26 cellular contexts compared by ENCODE assay signal in genomic region chr2:109103286-109103685, GRCh38.
"Had no signal": no experiment of that assay in that cellular context is flagged by ENCODE, and none has a peak within 500 bp of the region (broad histone marks: within the 10 kb centered on the region; RNA-seq: fewer than 3 reads in every experiment).

No MANE protein-coding gene starts in this region.

- ATAC-seq: activated CD4-positive, CD25-positive, alpha-beta regulatory T cell treated with anti-CD3 and anti-CD28 coated beads, Interleukin-2, amount 50 U/mL, for 24 hours; body of pancreas; PC-3 had no signal

- H3K27me3 Mint-ChIP-seq: activated CD4-positive, alpha-beta T cell treated with anti-CD3 and anti-CD28 coated beads for 36 hours had no signal

- H3K27ac Mint-ChIP-seq: activated CD4-positive, alpha-beta memory T cell treated with anti-CD3 and anti-CD28 coated beads for 36 hours; activated CD4-positive, alpha-beta T cell treated with anti-CD3 and anti-CD28 coated beads for 36 hours; T-helper 1 cell treated with Interleukin-12 subunit alpha and Interleukin-12 subunit beta and Interleukin-4 antibody, amounts not matched to agents 30 μg/mL and 1 μg/mL, for 36 hours; T-helper 2 cell treated with Interferon-gamma antibody and Interleukin-4, amounts not matched to agents 5 μg/mL and 100 μg/mL, for 36 hours; WTC11 had no signal

- H3K36me3 Mint-ChIP-seq: activated CD4-positive, alpha-beta memory T cell treated with anti-CD3 and anti-CD28 coated beads for 36 hours had no signal

- H3K4me3 Mint-ChIP-seq: activated CD4-positive, alpha-beta memory T cell treated with anti-CD3 and anti-CD28 coated beads for 36 hours; activated CD4-positive, alpha-beta T cell treated with anti-CD3 and anti-CD28 coated beads for 36 hours; T-helper 1 cell treated with Interleukin-12 subunit alpha and Interleukin-12 subunit beta and Interleukin-4 antibody, amounts not matched to agents 30 μg/mL and 1 μg/mL, for 36 hours; T-helper 2 cell treated with Interferon-gamma antibody and Interleukin-4, amounts not matched to agents 5 μg/mL and 100 μg/mL, for 36 hours; WTC11 had no signal

- DNase-seq: activated CD4-positive, alpha-beta T cell treated with anti-CD3 and anti-CD28 coated beads, Interleukin-2, amount 50 U/mL, for 1 hour; activated CD8-positive, alpha-beta memory T cell treated with anti-CD3 and anti-CD28 coated beads, Interleukin-2, amount 50 U/mL, for 4 hours; activated effector memory CD4-positive, alpha-beta T cell treated with Interleukin-2 at 50 U/mL for 16 hours; activated naive CD4-positive, alpha-beta T cell; activated naive CD4-positive, alpha-beta T cell treated with anti-CD3 and anti-CD28 coated beads, Interleukin-2, amount 50 U/mL, for 16 hours; activated T-cell treated with anti-CD3 and anti-CD28 coated beads for 4 hours; body of pancreas; NCI-H1092 treated with DMSO at 0.1 percent for 48 hours; NCI-H146; NCI-H187; NCI-H2029 treated with DMSO at 0.1 percent for 48 hours; NCI-H2107; NCI-H2171; NCI-H510A; NCI-H526; NCI-H748 treated with DMSO at 0.1 percent for 48 hours; NK-92 treated with Interleukin-12 subunit alpha and Interleukin-12 subunit beta, amount 100 ng/mL, for 24 hours; PC-3; SHP77 treated with DMSO at 0.1 percent for 48 hours; SK-N-SH had no signal

- H3K9me3 Mint-ChIP-seq: activated CD4-positive, alpha-beta memory T cell treated with anti-CD3 and anti-CD28 coated beads for 36 hours; T-helper 1 cell treated with Interleukin-12 subunit alpha and Interleukin-12 subunit beta and Interleukin-4 antibody, amounts not matched to agents 30 μg/mL and 1 μg/mL, for 36 hours; T-helper 2 cell treated with Interferon-gamma antibody and Interleukin-4, amounts not matched to agents 5 μg/mL and 100 μg/mL, for 36 hours had no signal
